Comparison of ENCODE assay signal across 5 cellular contexts in the genomic region with DNA sequence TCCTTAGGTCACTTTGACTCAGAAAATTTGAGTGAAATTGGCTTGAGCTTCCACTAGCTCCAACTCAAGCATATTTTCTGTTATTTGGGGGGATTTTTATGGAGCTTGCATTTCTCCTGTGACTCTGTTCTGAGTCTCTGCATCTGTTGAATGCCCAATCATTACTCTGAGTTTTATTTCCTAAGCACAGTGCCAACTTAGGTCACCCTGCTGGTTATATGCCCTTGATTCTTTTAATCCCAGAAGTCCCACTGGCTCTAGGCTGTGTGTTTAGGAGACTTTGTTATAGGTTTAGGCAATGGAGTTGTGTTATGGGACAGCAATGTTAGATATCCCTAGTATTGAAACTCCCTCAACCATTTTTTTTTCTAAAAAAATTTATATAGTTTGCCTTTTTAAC.
"Had no signal": no experiment of that assay in that cellular context is flagged by ENCODE, and none has a peak within 500 bp of the region (broad histone marks: within the 10 kb centered on the region; RNA-seq: fewer than 3 reads in every experiment).

No MANE protein-coding gene starts in this region.

- DNase-seq: H9, HCEC 1CT, KBM-7 had no signal

- H2AFZ ChIP-seq: GM23338 had no signal

- H3K27ac ChIP-seq: HL-60 had no signal
